Comparison of ENCODE assay signal across 8 cellular contexts in the genomic region with DNA sequence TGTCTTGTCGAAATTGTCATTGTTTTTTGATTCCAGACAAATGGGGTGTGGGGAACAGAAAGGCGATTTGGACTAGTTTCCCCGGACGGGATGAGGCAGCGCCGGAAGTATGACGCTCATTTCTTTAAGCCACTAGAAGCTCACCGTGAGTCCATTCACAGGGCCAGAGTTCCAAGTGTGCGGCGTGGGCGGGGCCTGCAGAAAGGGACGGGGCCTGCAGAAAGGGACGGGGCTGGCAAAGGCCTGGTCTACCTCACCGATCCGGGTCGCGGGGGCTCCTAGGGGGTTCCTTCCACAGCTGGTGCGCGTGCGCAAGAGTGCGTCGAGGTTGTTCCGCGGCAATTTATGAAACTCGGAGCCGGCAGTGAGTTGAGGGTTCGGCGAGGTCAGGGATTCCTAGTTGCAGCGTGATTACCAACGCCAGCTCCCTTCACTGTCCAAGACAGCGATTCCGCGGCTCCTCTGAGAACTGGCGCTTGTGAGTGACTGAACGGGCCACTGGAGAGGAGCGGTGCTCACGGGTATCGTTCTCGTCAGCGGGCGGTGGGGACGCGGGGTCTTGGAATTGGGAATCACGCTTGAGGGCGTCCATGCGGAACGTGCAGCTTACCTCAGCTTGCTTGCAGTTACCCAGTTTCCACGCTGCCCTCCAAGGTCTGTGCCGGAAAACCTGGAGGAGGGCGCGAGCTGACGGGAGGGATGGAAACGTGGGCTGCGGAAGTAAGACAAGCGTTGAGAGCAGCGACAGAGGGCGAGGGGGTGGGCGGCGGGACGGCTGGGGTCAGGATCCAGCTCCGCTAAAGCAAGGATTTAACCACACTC. TPM values are rescaled to one million over a fixed set of nuclear protein-coding genes. Genes with fewer than 3 reads are reported as not detected.
DNase-seq lines count a peak whose midpoint lies in the region; ATAC-seq lines count a peak whose summit lies in the region.

TSS of gene ZNF215 (plus strand) at position 219 of the 822 bp plus-strand sequence. CDS start 5,847 bp downstream, outside the sequence.

- peak within 1 kb of the TSS; percentile 27 to 86 (median 74) for H3K4me3 Mint-ChIP-seq in CD4-positive, alpha-beta memory T cell

- H3K27ac ChIP-seq in CD4-positive, alpha-beta memory T cell (ENCODE audit: low read depth, low read length): no peak within 1 kb of the TSS

- intact Hi-C loops in CD4-positive, alpha-beta memory T cell (cut with micrococcal nuclease): no loop called here
- intact Hi-C loops in left ventricle myocardium superior (cut with micrococcal nuclease): no loop called here
- intact Hi-C loops in posterior vena cava (cut with DNase I): no loop called here

- POLR2A ChIA-PET in CD4-positive, alpha-beta memory T cell (lab: Charles Lee; ENCODE audit: partially characterized antibody): interaction anchor here (0.7 kb wide), 1 partner anchor 1585 kb away, joined by 3 read pairs; no protein-coding TSS in a partner anchor

- H3K27me3 Mint-ChIP-seq in CD4-positive, alpha-beta memory T cell: peaks cover 33 to 47% of the 10 kb centered on the region in 2 donors

- H3K27ac Mint-ChIP-seq in CD4-positive, alpha-beta memory T cell: peak within 1 kb of the TSS in 1 of 7 donors; percentile 1

- peaks cover 3 to 24% (median 16%) of the 10 kb centered on the region in 4 donors for H3K4me1 Mint-ChIP-seq in CD4-positive, alpha-beta memory T cell

- H3K4me1 ChIP-seq in CD4-positive, alpha-beta memory T cell (ENCODE audit: insufficient read depth, low read length): peaks cover 18% of the 10 kb centered on the region

- H3K4me3 ChIP-seq in CD4-positive, alpha-beta memory T cell (ENCODE audit: low read length in 2 of 2): peak within 1 kb of the TSS in 1 of 2 donors; percentile 13

- peak in 3 of 5 donors; percentile 1 to 41 (median 1) for DNase-seq in CD4-positive, alpha-beta memory T cell
- DNase-seq in GM19238 (ENCODE audit: insufficient read length, low spot score): peak; percentile 46
- DNase-seq in NOMO-1 (lab: John Stamatoyannopoulos, UW; ENCODE audit: unreplicated experiment in 2 of 2): peak; percentile 6 to 7
- DNase-seq in amniotic epithelial cell (ENCODE audit: low read depth): peak; percentile 69
- DNase-seq in left ventricle myocardium superior: peak; percentile 80
- DNase-seq in posterior vena cava (ENCODE audit: low spot score): peak; percentile 93
- DNase-seq in NCI-H128 (lab: John Stamatoyannopoulos, UW; ENCODE audit: unreplicated experiment): no peak

- no peaks in the 10 kb centered on the region for H3K36me3 Mint-ChIP-seq in CD4-positive, alpha-beta memory T cell

- H3K9me3 ChIP-seq in CD4-positive, alpha-beta memory T cell (ENCODE audit: control insufficient read depth in 1 of 2, low read length in 2 of 2): no peaks in the 10 kb centered on the region

- CTCF ChIA-PET in CD4-positive, alpha-beta memory T cell (lab: Charles Lee; ENCODE audit: partially characterized antibody): no interaction called here

- peaks cover 0 to 5% (median 0%) of the 10 kb centered on the region in 8 donors for H3K9me3 Mint-ChIP-seq in CD4-positive, alpha-beta memory T cell

- H3K36me3 ChIP-seq in CD4-positive, alpha-beta memory T cell (ENCODE audit: insufficient read depth, low read length): no peaks in the 10 kb centered on the region

- peaks cover 18% of the 10 kb centered on the region for H3K27me3 ChIP-seq in CD4-positive, alpha-beta memory T cell (ENCODE audit: insufficient read depth, low read length)

- ATAC-seq in HG03196 (IDR thresholded peaks at IDR 0.05; ENCODE audit: unreplicated experiment) (peak; percentile 78), left ventricle myocardium superior (peak; percentile 95)

RNA-seq across cellular contexts. Expression of gene ZNF215, which starts in this region (rescaled TPM):
- not detected for total RNA-seq in CD4-positive, alpha-beta memory T cell
- polyA plus RNA-seq in CD4-positive, alpha-beta memory T cell: not detected
- total RNA-seq in left ventricle myocardium superior: 0.17 TPM
- total RNA-seq in posterior vena cava: 1 to 10 TPM; 1.3 to 1.5 TPM

Comparison
In these comparisons a context has a peak if more than half of its experiments do, and no peak if none do; other contexts are left out.
1. Peak in DNase-seq in CD4-positive, alpha-beta memory T cell; RNA of the gene not detected or under 1 TPM.
2. Peak in DNase-seq and ATAC-seq in left ventricle myocardium superior; RNA of the gene not detected or under 1 TPM.